Comparison of ENCODE assay signal across 8 cellular contexts in genomic region chr7:136009488-136010079, GRCh38.
DNase-seq lines count a peak whose midpoint lies in the region; ATAC-seq and TF ChIP-seq lines count a peak whose summit lies in the region.

No MANE protein-coding gene starts in this region.

- DNase-seq in CMK (ENCODE audit: low read depth) (peak; percentile 20), NCI-H82 treated with DMSO at 0.1 percent for 48 hours (lab: John Stamatoyannopoulos, UW; ENCODE audit: unreplicated experiment) (peak; percentile 42), choroid plexus epithelial cell (ENCODE audit: low read depth) (peak; percentile 71), memory B cell (ENCODE audit: low spot score in 2 of 2) (peak in 1 of 2 donors; percentile 52)
- DNase-seq in activated naive CD4-positive, alpha-beta T cell (lab: John Stamatoyannopoulos, UW) = no peak

- H3K4me3 ChIP-seq in choroid plexus epithelial cell (ENCODE audit: low read depth, low read length) = no peak overlapping the region

- no peak overlapping the region for H3K27ac Mint-ChIP-seq in memory B cell

- H3K4me1 Mint-ChIP-seq in memory B cell = peaks cover 6% of the 10 kb centered on the region

- peaks cover 2% of the 10 kb centered on the region for H3K36me3 Mint-ChIP-seq in memory B cell

- peak; percentile 59 for TF ChIP-seq CTCF in choroid plexus epithelial cell (conservative IDR thresholded peaks at IDR 0.05; ENCODE audit: low read depth, low read length)

- ATAC-seq in HG03432 (IDR thresholded peaks at IDR 0.05; ENCODE audit: unreplicated experiment) (peak; percentile 58), memory B cell (ENCODE audit: low read depth) (peak; percentile 43), HG02852 (IDR thresholded peaks at IDR 0.05; ENCODE audit: unreplicated experiment) (no peak), GM21528 (IDR thresholded peaks at IDR 0.05; ENCODE audit: low FRiP score, unreplicated experiment) (no peak)

- no peak overlapping the region for H3K4me3 Mint-ChIP-seq in memory B cell

- H3K9me3 Mint-ChIP-seq in memory B cell = peaks cover 2% of the 10 kb centered on the region

- H3K27me3 Mint-ChIP-seq in memory B cell = peaks cover 3% of the 10 kb centered on the region

Comparison
In these comparisons a context has a peak if more than half of its experiments do, and no peak if none do; other contexts are left out.
1. DNase-seq: peak in CMK (single experiment), NCI-H82 treated with DMSO at 0.1 percent for 48 hours (single experiment) and choroid plexus epithelial cell (single experiment); none in activated naive CD4-positive, alpha-beta T cell (0 of 4).
2. ATAC-seq: peak in HG03432 (single experiment) and memory B cell (single experiment); none in HG02852 (single experiment) and GM21528 (single experiment).